ENCODE assay signal across 8 cellular contexts in genomic region chr2:196592331-196592911, GRCh38. TPM values are rescaled to one million over a fixed set of nuclear protein-coding genes. Genes with fewer than 3 reads are reported as not detected.
A peak's percentile ranks its signal among the peaks of the same experiment; 100 is the strongest.
DNase-seq lines count a peak whose midpoint lies in the region; ATAC-seq and TF ChIP-seq lines count a peak whose summit lies in the region.

No MANE protein-coding gene starts in this region.

- H3K4me1 ChIP-seq in MM.1S (ENCODE audit: low read length) = no peaks in the 10 kb centered on the region
- H3K4me1 ChIP-seq in heart left ventricle = peaks cover 0 to 14% (median 0%) of the 10 kb centered on the region in 12 donors
- peaks cover 2 to 12% of the 10 kb centered on the region in 2 experiments for H3K4me1 ChIP-seq in trophoblast cell (ENCODE audit: control insufficient read depth in 1 of 2, insufficient read depth in 2 of 2, low read length in 2 of 2)

- TF ChIP-seq CTCF in MM.1S (IDR thresholded peaks at IDR 0.05; ENCODE audit: low read length) (no peak), heart left ventricle (IDR thresholded peaks at IDR 0.05) (peak in 1 of 12 donors; percentile 4)

- H3K79me2 ChIP-seq in MM.1S (ENCODE audit: low read length) = no peaks in the 10 kb centered on the region
- peaks cover 7% of the 10 kb centered on the region for H3K79me2 ChIP-seq in trophoblast cell (ENCODE audit: control insufficient read depth, insufficient read depth, low read length, poor library complexity)

- intact Hi-C loops in activated T-helper 1 cell treated with anti-CD3 and anti-CD28 coated beads, Interleukin-12 subunit alpha, Interleukin-12 subunit beta, Interleukin-2, Interleukin-4 antibody, amounts not matched to agents 30 ng/mL and 10 ng/mL and 1 ng/mL, durations not matched to agents 14 hours and 24 hours and 36 hours (cut with micrococcal nuclease) = no loop called here
- intact Hi-C loops in heart left ventricle (cut with DNase I) = loop anchor here in 8 of 10 donors (2.0 to 10.0 kb wide), 12 partner anchors 54 to 298 kb away; no protein-coding TSS in a partner anchor

- H3K79me1 ChIP-seq in trophoblast cell (ENCODE audit: low read length) = peaks cover 11% of the 10 kb centered on the region

- no peak overlapping the region for H3K23ac ChIP-seq in trophoblast cell (ENCODE audit: low read length)

- peak overlapping the region; percentile 78 for H3K4me3 Mint-ChIP-seq in activated T-helper 1 cell treated with anti-CD3 and anti-CD28 coated beads, Interleukin-12 subunit alpha, Interleukin-12 subunit beta, Interleukin-2, Interleukin-4 antibody, amounts not matched to agents 30 ng/mL and 10 ng/mL and 1 ng/mL, durations not matched to agents 14 hours and 24 hours and 36 hours

- DNase-seq in Daoy (ENCODE audit: low read depth) = peak; percentile 62
- DNase-seq in MM.1S = no peak
- DNase-seq in activated T-helper 1 cell treated with anti-CD3 and anti-CD28 coated beads, Interleukin-12 subunit alpha, Interleukin-12 subunit beta, Interleukin-2, Interleukin-4 antibody, amounts not matched to agents 30 ng/mL and 10 ng/mL and 1 ng/mL, durations not matched to agents 14 hours and 24 hours and 36 hours (ENCODE audit: low spot score) = no peak
- DNase-seq in heart left ventricle = peak in 4 of 5 donors; percentile 15 to 41 (median 30)
- peak; percentile 12 to 52 for DNase-seq in trophoblast cell

- no peaks in the 10 kb centered on the region for H3K9me3 ChIP-seq in MM.1S (replicated peaks; ENCODE audit: insufficient read depth, low read length)
- no peaks in the 10 kb centered on the region for H3K9me3 ChIP-seq in heart left ventricle
- no peaks in the 10 kb centered on the region for H3K9me3 ChIP-seq in trophoblast cell (ENCODE audit: insufficient read depth, low read depth, low read length)

- no peak overlapping the region for H4K12ac ChIP-seq in trophoblast cell (ENCODE audit: low read depth, low read length)

- H3K14ac ChIP-seq in trophoblast cell (ENCODE audit: low read length) = peak overlapping the region; percentile 78

- no peaks in the 10 kb centered on the region for H3K4me1 Mint-ChIP-seq in activated T-helper 1 cell treated with anti-CD3 and anti-CD28 coated beads, Interleukin-12 subunit alpha, Interleukin-12 subunit beta, Interleukin-2, Interleukin-4 antibody, amounts not matched to agents 30 ng/mL and 10 ng/mL and 1 ng/mL, durations not matched to agents 14 hours and 24 hours and 36 hours (ENCODE audit: low read depth)

- H4K91ac ChIP-seq in trophoblast cell (ENCODE audit: low read depth, low read length) = peak overlapping the region; percentile 82

- H3K27ac ChIP-seq in MM.1S (ENCODE audit: low read length) (no peak overlapping the region), heart left ventricle (peak overlapping the region in 11 of 12 donors; percentile 16 to 93 (median 80)), trophoblast cell (ENCODE audit: low read depth, low read length) (peak overlapping the region; percentile 82)

- H3F3A ChIP-seq in MM.1S (ENCODE audit: insufficient read depth, low read length) = no peaks in the 10 kb centered on the region

- H3K27me3 Mint-ChIP-seq in activated T-helper 1 cell treated with anti-CD3 and anti-CD28 coated beads, Interleukin-12 subunit alpha, Interleukin-12 subunit beta, Interleukin-2, Interleukin-4 antibody, amounts not matched to agents 30 ng/mL and 10 ng/mL and 1 ng/mL, durations not matched to agents 14 hours and 24 hours and 36 hours (ENCODE audit: insufficient read depth) = peaks cover 61% of the 10 kb centered on the region

- H3K4me2 ChIP-seq in MM.1S (ENCODE audit: low read depth, low read length) (peak overlapping the region; percentile 57), trophoblast cell (ENCODE audit: low read length) (peak overlapping the region; percentile 97)

- no peak overlapping the region for H2BK12ac ChIP-seq in trophoblast cell (ENCODE audit: low read length)

- H3K9me2 ChIP-seq in MM.1S (replicated peaks; ENCODE audit: insufficient read depth, low read length) = no peaks in the 10 kb centered on the region

- H4K20me1 ChIP-seq in MM.1S (ENCODE audit: insufficient read depth, low read length) = no peaks in the 10 kb centered on the region

- H3K36me3 ChIP-seq in MM.1S (replicated peaks; ENCODE audit: insufficient read depth, low read length) = no peaks in the 10 kb centered on the region
- H3K36me3 ChIP-seq in heart left ventricle = no peaks in the 10 kb centered on the region
- no peaks in the 10 kb centered on the region for H3K36me3 ChIP-seq in trophoblast cell (ENCODE audit: control insufficient read depth in 1 of 2, insufficient read depth in 2 of 2, low read length in 2 of 2)

- peak overlapping the region; percentile 65 for H2BK120ac ChIP-seq in trophoblast cell (ENCODE audit: insufficient read depth, low read length, poor library complexity)

- no peak overlapping the region for H3K9ac ChIP-seq in MM.1S (ENCODE audit: low read length)
- H3K9ac ChIP-seq in trophoblast cell (ENCODE audit: low read length) = peak overlapping the region; percentile 86

- peak overlapping the region; percentile 60 for H3K18ac ChIP-seq in trophoblast cell (ENCODE audit: low read length)

- H2AFZ ChIP-seq in MM.1S (ENCODE audit: low read length) (peak overlapping the region; percentile 24; the same call in 1 of the 2 replicates), trophoblast cell (ENCODE audit: insufficient read depth, low read length, poor library complexity) (peak overlapping the region; percentile 91)

- H3K36me3 Mint-ChIP-seq in activated T-helper 1 cell treated with anti-CD3 and anti-CD28 coated beads, Interleukin-12 subunit alpha, Interleukin-12 subunit beta, Interleukin-2, Interleukin-4 antibody, amounts not matched to agents 30 ng/mL and 10 ng/mL and 1 ng/mL, durations not matched to agents 14 hours and 24 hours and 36 hours (ENCODE audit: low read depth) = no peaks in the 10 kb centered on the region

- H3K27ac Mint-ChIP-seq in activated T-helper 1 cell treated with anti-CD3 and anti-CD28 coated beads, Interleukin-12 subunit alpha, Interleukin-12 subunit beta, Interleukin-2, Interleukin-4 antibody, amounts not matched to agents 30 ng/mL and 10 ng/mL and 1 ng/mL, durations not matched to agents 14 hours and 24 hours and 36 hours = no peak overlapping the region

- 0 to 2% (median 1%) methylated on average over 14 to 48 of the region's 48 CpGs for WGBS in heart left ventricle, 4 donors
- WGBS in trophoblast cell (ENCODE audit: extremely low coverage, insufficient coverage, insufficient read length) = no CpG with 5 or more reads among the region's 48 CpGs

- H3K4ac ChIP-seq in trophoblast cell (ENCODE audit: low read depth, low read length) = peak overlapping the region; percentile 83

- H3K4me3 ChIP-seq in MM.1S (ENCODE audit: low read length) = peak overlapping the region; percentile 49
- H3K4me3 ChIP-seq in heart left ventricle = peak overlapping the region; percentile 50 to 83 (median 70)
- H3K4me3 ChIP-seq in trophoblast cell (ENCODE audit: low read depth, low read length) = peak overlapping the region; percentile 93

- H3K9me3 Mint-ChIP-seq in activated T-helper 1 cell treated with anti-CD3 and anti-CD28 coated beads, Interleukin-12 subunit alpha, Interleukin-12 subunit beta, Interleukin-2, Interleukin-4 antibody, amounts not matched to agents 30 ng/mL and 10 ng/mL and 1 ng/mL, durations not matched to agents 14 hours and 24 hours and 36 hours = no peaks in the 10 kb centered on the region

- no peak overlapping the region for H2BK5ac ChIP-seq in trophoblast cell (ENCODE audit: low read depth, low read length, poor library complexity)

- no peak overlapping the region for H2AK5ac ChIP-seq in trophoblast cell (ENCODE audit: low read length)

- peak; percentile 29 for ATAC-seq in GM21619 (IDR thresholded peaks at IDR 0.05; ENCODE audit: unreplicated experiment)
- ATAC-seq in heart left ventricle = peak in 3 of 4 donors; percentile 6 to 57 (median 53)
- ATAC-seq in HG03196 (IDR thresholded peaks at IDR 0.05; ENCODE audit: unreplicated experiment) = no peak
- ATAC-seq in GM18858 (IDR thresholded peaks at IDR 0.05; ENCODE audit: unreplicated experiment) = no peak

- no peak for TF ChIP-seq POLR2A in heart left ventricle (IDR thresholded peaks at IDR 0.05)

- H3K27me3 ChIP-seq in MM.1S (replicated peaks; ENCODE audit: insufficient read depth, low read length) (peaks cover 14% of the 10 kb centered on the region), heart left ventricle (peaks cover 0 to 66% (median 0%) of the 10 kb centered on the region in 9 donors), trophoblast cell (ENCODE audit: insufficient read depth, low read length) (no peaks in the 10 kb centered on the region)

- peak overlapping the region; percentile 89 for H4K8ac ChIP-seq in trophoblast cell (ENCODE audit: low read depth, low read length)

RNA-seq across cellular contexts. Expression of gene HECW2, which starts 0.9 kb away (rescaled TPM):
- total RNA-seq in Daoy (2014; rRNA removed; shearing (Covaris generic)) = 4.8 and 7.5 TPM in 2 replicates
- total RNA-seq in activated T-helper 1 cell treated with anti-CD3 and anti-CD28 coated beads, Interleukin-12 subunit alpha, Interleukin-12 subunit beta, Interleukin-2, Interleukin-4 antibody, amounts not matched to agents 30 ng/mL and 10 ng/mL and 1 ng/mL, durations not matched to agents 14 hours and 24 hours and 36 hours = 0.49 and 0.73 TPM in 2 replicates
- 10 to 100 TPM; 22.3 to 58.4 (median 36.6) TPM for total RNA-seq in heart left ventricle
- 1 to 10 TPM; 2.9 to 6.3 TPM for polyA plus RNA-seq in heart left ventricle
- 5.5 and 6.3 TPM in 2 replicates for polyA plus RNA-seq in trophoblast cell (2013)

RNA-seq across cellular contexts. Expression of gene CCDC150, which starts 47.1 kb away (rescaled TPM):
- 12.0 and 12.1 TPM in 2 replicates for total RNA-seq in Daoy (2014; rRNA removed; shearing (Covaris generic))
- total RNA-seq in activated T-helper 1 cell treated with anti-CD3 and anti-CD28 coated beads, Interleukin-12 subunit alpha, Interleukin-12 subunit beta, Interleukin-2, Interleukin-4 antibody, amounts not matched to agents 30 ng/mL and 10 ng/mL and 1 ng/mL, durations not matched to agents 14 hours and 24 hours and 36 hours = 16.7 and 19.6 TPM in 2 replicates
- 1 to 10 TPM in 6 of 9 donors, under 1 TPM in 2, not detected in 1; 0.24 to 4.5 (median 1.3) TPM for total RNA-seq in heart left ventricle
- under 1 TPM; 0.27 to 0.42 TPM for polyA plus RNA-seq in heart left ventricle
- 7.1 and 7.3 TPM in 2 replicates for polyA plus RNA-seq in trophoblast cell (2013)

Comparison
In these comparisons a context has a peak if more than half of its experiments do, and no peak if none do; other contexts are left out.
1. DNase-seq: peak in Daoy (single experiment), heart left ventricle (4 of 5) and trophoblast cell (2 of 2); none in MM.1S (single experiment) and activated T-helper 1 cell treated with anti-CD3 and anti-CD28 coated beads, Interleukin-12 subunit alpha, Interleukin-12 subunit beta, Interleukin-2, Interleukin-4 antibody, amounts not matched to agents 30 ng/mL and 10 ng/mL and 1 ng/mL, durations not matched to agents 14 hours and 24 hours and 36 hours (single experiment).
2. ATAC-seq: peak in GM21619 (single experiment) and heart left ventricle (3 of 4); none in HG03196 (single experiment) and GM18858 (single experiment).
3. Peak in every context shown above with its lines, with median percentiles within 50 percentile points of each other: H3K4me3 ChIP-seq.